Comparison of ENCODE assay signal across 2 cellular contexts in genomic region chr20:4235512-4236043, GRCh38.
TF ChIP-seq lines count a peak whose summit lies in the region.

No MANE protein-coding gene starts in this region.

TF ChIP-seq in HepG2, 621 proteins besides CTCF, POLR2A, EP300 and RAD21:
- no peak for TF ChIP-seq ZBTB21 (CRISPR knock-in tag; IDR thresholded peaks at IDR 0.05)
- TF ChIP-seq HNF4G (IDR thresholded peaks at IDR 0.05; ENCODE audit: borderline replicate concordance, low read depth, low read length) = no peak
- TF ChIP-seq HNF4G (CRISPR knock-in tag; IDR thresholded peaks at IDR 0.05; ENCODE audit: borderline replicate concordance, low read depth) = no peak
- TF ChIP-seq MTA3 (CRISPR knock-in tag; IDR thresholded peaks at IDR 0.05) = no peak
- TF ChIP-seq SOX6 (IDR thresholded peaks at IDR 0.05) = no peak
- TF ChIP-seq SOX6 (CRISPR knock-in tag; IDR thresholded peaks at IDR 0.05) = no peak
- TF ChIP-seq ZNF280B (CRISPR knock-in tag; IDR thresholded peaks at IDR 0.05; ENCODE audit: borderline replicate concordance) = 0 out of 2 replicates have a peak, but pooled peaks have one; percentile 56

TF ChIP-seq in H1, 55 proteins besides CTCF, POLR2A, EP300 and RAD21:
- no peak for TF ChIP-seq JUN (IDR thresholded peaks at IDR 0.05; ENCODE audit: low read depth, low read length)
- TF ChIP-seq SIRT6 (IDR thresholded peaks at IDR 0.05; ENCODE audit: low read length) = no peak
- no peak for TF ChIP-seq MAFK (IDR thresholded peaks at IDR 0.05; ENCODE audit: low read depth, low read length)
- no peak for TF ChIP-seq TEAD4 (IDR thresholded peaks at IDR 0.05; ENCODE audit: low read depth, low read length)
- TF ChIP-seq ATF2 (IDR thresholded peaks at IDR 0.05; ENCODE audit: low read length) = no peak
- no peak for TF ChIP-seq SP2 (IDR thresholded peaks at IDR 0.05; ENCODE audit: low read length)
- TF ChIP-seq BRCA1 (IDR thresholded peaks at IDR 0.05; ENCODE audit: low read depth, low read length) = no peak
- TF ChIP-seq ATF3 (IDR thresholded peaks at IDR 0.05; ENCODE audit: insufficient read depth, low read depth, low read length) = no peak
- TF ChIP-seq CREB1 (IDR thresholded peaks at IDR 0.05) = no peak
- TF ChIP-seq TBP (IDR thresholded peaks at IDR 0.05; ENCODE audit: low read depth, low read length) = no peak
- TF ChIP-seq KDM4A (IDR thresholded peaks at IDR 0.05; ENCODE audit: low read depth, low read length, severe bottlenecking) = no peak
- TF ChIP-seq RXRA (IDR thresholded peaks at IDR 0.05; ENCODE audit: insufficient read depth, low read depth, low read length) = no peak
- no peak for TF ChIP-seq KDM1A (IDR thresholded peaks at IDR 0.05; ENCODE audit: borderline replicate concordance, low read length)
- TF ChIP-seq SAP30 (IDR thresholded peaks at IDR 0.05; ENCODE audit: insufficient read depth, insufficient replicate concordance, low read length) = no peak
- TF ChIP-seq YY1 (IDR thresholded peaks at IDR 0.05; ENCODE audit: low read depth, low read length) = no peak
